In the genomic region with DNA sequence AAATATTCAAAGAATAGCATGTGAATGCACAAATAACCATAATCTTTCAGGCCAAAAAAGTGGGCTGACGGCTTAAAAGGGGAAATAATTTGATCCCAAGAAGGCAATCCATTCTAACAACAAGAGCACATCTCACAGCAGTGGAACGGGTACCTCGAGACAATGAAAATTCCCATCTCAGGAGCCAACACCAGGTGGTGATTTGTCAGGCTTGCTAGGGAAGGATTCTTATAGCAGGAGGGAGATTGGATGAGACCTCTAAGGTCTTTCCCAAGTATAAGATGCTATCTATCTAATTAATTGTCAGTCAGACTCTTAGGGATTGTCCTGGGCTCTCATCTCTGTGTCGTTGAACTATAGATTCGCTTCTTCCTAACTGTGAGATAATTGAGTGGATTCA, we compare ENCODE assay signal across 19 cellular contexts.
DNase-seq lines count a peak whose midpoint lies in the region; TF ChIP-seq lines count a peak whose summit lies in the region.
"Had no signal": no experiment of that assay in that cellular context is flagged by ENCODE, and none has a peak within 500 bp of the region (broad histone marks: within the 10 kb centered on the region; RNA-seq: fewer than 3 reads in every experiment).

No MANE protein-coding gene starts in this region.

- H3K27me3 ChIP-seq in WERI-Rb-1 (ENCODE audit: insufficient read depth, low read depth, severe bottlenecking), result no peaks in the 10 kb centered on the region
- H3K27me3 ChIP-seq in endodermal cell (ENCODE audit: control insufficient read depth, insufficient read depth, low read length, poor library complexity, severe bottlenecking), result no peaks in the 10 kb centered on the region
- H3K27me3 ChIP-seq in transverse colon, result no peaks in the 10 kb centered on the region
- H3K27me3 ChIP-seq: heart left ventricle had no signal

- no peak for TF ChIP-seq EP300 in transverse colon (IDR thresholded peaks at IDR 0.05; ENCODE audit: low read depth)

- peak overlapping the region; percentile 93 for H3K27ac Mint-ChIP-seq in activated naive CD4-positive, alpha-beta T cell treated with anti-CD3 and anti-CD28 coated beads, Interleukin-2, amount 50 U/mL, for 24 hours
- no peak overlapping the region for H3K27ac Mint-ChIP-seq in endodermal cell
- H3K27ac Mint-ChIP-seq: nephron had no signal

- H3K4me3 ChIP-seq in WERI-Rb-1 (ENCODE audit: low read depth, low read length), result no peak overlapping the region
- H3K4me3 ChIP-seq in endodermal cell (ENCODE audit: low read length), result no peak overlapping the region
- H3K4me3 ChIP-seq in transverse colon, result no peak overlapping the region
- H3K4me3 ChIP-seq: heart left ventricle had no signal

- TF ChIP-seq CTCF in WERI-Rb-1 (IDR thresholded peaks at IDR 0.05; ENCODE audit: low read depth, low read length) (peak; percentile 26; the same call in 1 of the 2 replicates), endodermal cell (conservative IDR thresholded peaks at IDR 0.05) (peak; percentile 40), transverse colon (IDR thresholded peaks at IDR 0.05) (no peak)

- no peaks in the 10 kb centered on the region for H3K27me3 Mint-ChIP-seq in activated naive CD4-positive, alpha-beta T cell treated with anti-CD3 and anti-CD28 coated beads, Interleukin-2, amount 50 U/mL, for 24 hours
- H3K27me3 Mint-ChIP-seq in endodermal cell (ENCODE audit: insufficient read depth), result no peaks in the 10 kb centered on the region

- no peak for TF ChIP-seq POLR2A in transverse colon (IDR thresholded peaks at IDR 0.05)

- intact Hi-C loops in transverse colon (cut with DNase I; ENCODE audit: low total_unique reads), result no loop called here
- intact Hi-C loops in cardiac septum (cut with DNase I), result no loop called here

- peak overlapping the region; percentile 23; the same call in 1 of the 2 replicates for H3K27ac ChIP-seq in WERI-Rb-1
- H3K27ac ChIP-seq in endodermal cell (ENCODE audit: low read depth, low read length), result no peak overlapping the region
- H3K27ac ChIP-seq in transverse colon, result peak overlapping the region in 3 of 4 donors; percentile 16 to 53 (median 19)
- H3K27ac ChIP-seq: HL-60 had no signal

- DNase-seq in activated naive CD4-positive, alpha-beta T cell treated with Interleukin-2 at 50 U/mL for 16 hours, result no peak
- DNase-seq in WERI-Rb-1 (peak; percentile 71), endodermal cell (no peak), transverse colon (no peak), cardiac septum (ENCODE audit: low spot score) (no peak), amniotic stem cell (lab: John Stamatoyannopoulos, UW) (no peak), NOMO-1 (lab: John Stamatoyannopoulos, UW; ENCODE audit: unreplicated experiment in 2 of 2) (no peak)
- DNase-seq: activated CD8-positive, alpha-beta memory T cell treated with anti-CD3 and anti-CD28 coated beads, Interleukin-2, amount 50 U/mL, for 48 hours; amygdala; COR-L47; heart left ventricle; IMR-90; NCI-H187; NCI-H446; posterior cingulate gyrus; stimulated activated CD4-positive, alpha-beta T cell treated with anti-CD3 and anti-CD28 coated beads, Interleukin-2, amount 100 ng/mL, for 48 hours had no signal

- H3K4me1 ChIP-seq in endodermal cell (ENCODE audit: control insufficient read depth, insufficient read depth, low read length) (no peaks in the 10 kb centered on the region), transverse colon (peaks cover 0 to 18% (median 2%) of the 10 kb centered on the region in 4 donors)

- WGBS in endodermal cell (ENCODE audit: insufficient coverage in 1 of 2, insufficient read length in 1 of 2), 2 experiments, result 84 to 91% methylated on average over 4 to 5 of the region's 5 CpGs
- 97 to 100% methylated on average over 3 to 5 of the region's 5 CpGs for whole genome bisulfite sequencing in transverse colon (ENCODE audit: low coverage in 1 of 2), 2 donors

- no peaks in the 10 kb centered on the region for H3K36me3 Mint-ChIP-seq in activated naive CD4-positive, alpha-beta T cell treated with anti-CD3 and anti-CD28 coated beads, Interleukin-2, amount 50 U/mL, for 24 hours
- no peaks in the 10 kb centered on the region for H3K36me3 Mint-ChIP-seq in endodermal cell (ENCODE audit: low read depth)

- H3K9me3 ChIP-seq in WERI-Rb-1 (ENCODE audit: severe bottlenecking) (no peaks in the 10 kb centered on the region), endodermal cell (ENCODE audit: control insufficient read depth, low read length) (no peaks in the 10 kb centered on the region), transverse colon (no peaks in the 10 kb centered on the region)
- H3K9me3 ChIP-seq: heart left ventricle had no signal

- H3K36me3 ChIP-seq in WERI-Rb-1 (no peaks in the 10 kb centered on the region), endodermal cell (ENCODE audit: control insufficient read depth, insufficient read depth, low read length) (no peaks in the 10 kb centered on the region), transverse colon (no peaks in the 10 kb centered on the region)
- H3K36me3 ChIP-seq: heart left ventricle had no signal

- no peak overlapping the region for H3K9ac ChIP-seq in endodermal cell (ENCODE audit: extremely low read depth, low read length, poor library complexity, severe bottlenecking)

- in situ Hi-C loops in transverse colon (cut with MboI; ENCODE audit: low pct_ligation_motif_present in 1 of 4, low pct_unique_long_range_greater_than_20kb in 1 of 4, low sequenced_read_pairs in 3 of 4), result loop anchor here in 1 of 4 donors (25.0 kb wide), 1 partner anchor 159 kb away; no protein-coding TSS in a partner anchor

- peaks cover 4% of the 10 kb centered on the region for H3K9me3 Mint-ChIP-seq in activated naive CD4-positive, alpha-beta T cell treated with anti-CD3 and anti-CD28 coated beads, Interleukin-2, amount 50 U/mL, for 24 hours
- peaks cover 2% of the 10 kb centered on the region for H3K9me3 Mint-ChIP-seq in endodermal cell
- H3K9me3 Mint-ChIP-seq: nephron had no signal

- peaks cover 98% of the 10 kb centered on the region for H3K4me1 Mint-ChIP-seq in activated naive CD4-positive, alpha-beta T cell treated with anti-CD3 and anti-CD28 coated beads, Interleukin-2, amount 50 U/mL, for 24 hours
- H3K4me1 Mint-ChIP-seq in endodermal cell, result peaks cover 1% of the 10 kb centered on the region

- H3K4me3 Mint-ChIP-seq in activated naive CD4-positive, alpha-beta T cell treated with anti-CD3 and anti-CD28 coated beads, Interleukin-2, amount 50 U/mL, for 24 hours, result no peak overlapping the region
- H3K4me3 Mint-ChIP-seq in endodermal cell, result no peak overlapping the region
- H3K4me3 Mint-ChIP-seq: nephron had no signal

Comparison
In these comparisons a context has a peak if more than half of its experiments do, and no peak if none do; other contexts are left out.
1. CTCF ChIP-seq: peak in WERI-Rb-1 (single experiment) and endodermal cell (single experiment); none in transverse colon (0 of 5).